Comparison of ENCODE assay signal across 9 cellular contexts in genomic region chr10:93072713-93073538, GRCh38. TPM values are rescaled to one million over a fixed set of nuclear protein-coding genes. Genes with fewer than 3 reads are reported as not detected.
A peak's percentile ranks its signal among the peaks of the same experiment; 100 is the strongest.
DNase-seq lines count a peak whose midpoint lies in the region; ATAC-seq and TF ChIP-seq lines count a peak whose summit lies in the region.
"Had no signal": no experiment of that assay in that cellular context is flagged by ENCODE, and none has a peak within 500 bp of the region (broad histone marks: within the 10 kb centered on the region; RNA-seq: fewer than 3 reads in every experiment).

No MANE protein-coding gene starts in this region.

- no peak overlapping the region for H3K27ac ChIP-seq in substantia nigra (ENCODE audit: low read depth, low read length, poor library complexity, severe bottlenecking)

- intact Hi-C loops in activated naive CD4-positive, alpha-beta T cell treated with anti-CD3 and anti-CD28 coated beads for 36 hours (cut with micrococcal nuclease) = no loop called here

- no peak overlapping the region for H3K27ac Mint-ChIP-seq in activated naive CD4-positive, alpha-beta T cell treated with anti-CD3 and anti-CD28 coated beads, Interleukin-2, amount 50 U/mL, for 24 hours
- H3K27ac Mint-ChIP-seq in activated naive CD4-positive, alpha-beta T cell treated with anti-CD3 and anti-CD28 coated beads for 36 hours = no peak overlapping the region
- no peak overlapping the region for H3K27ac Mint-ChIP-seq in activated naive CD8-positive, alpha-beta T cell treated with anti-CD3 and anti-CD28 coated beads, Interleukin-2, amount 50 U/mL, for 24 hours
- no peak overlapping the region for H3K27ac Mint-ChIP-seq in memory B cell
- no peak overlapping the region for H3K27ac Mint-ChIP-seq in type B pancreatic cell

- peak overlapping the region; percentile 36 for H3K4me3 Mint-ChIP-seq in activated naive CD4-positive, alpha-beta T cell treated with anti-CD3 and anti-CD28 coated beads, Interleukin-2, amount 50 U/mL, for 24 hours
- H3K4me3 Mint-ChIP-seq in activated naive CD4-positive, alpha-beta T cell treated with anti-CD3 and anti-CD28 coated beads for 36 hours = no peak overlapping the region
- peak overlapping the region; percentile 32 for H3K4me3 Mint-ChIP-seq in activated naive CD8-positive, alpha-beta T cell treated with anti-CD3 and anti-CD28 coated beads, Interleukin-2, amount 50 U/mL, for 24 hours
- H3K4me3 Mint-ChIP-seq in memory B cell (peak overlapping the region; percentile 81), type B pancreatic cell (peak overlapping the region; percentile 83)

- DNase-seq in activated naive CD4-positive, alpha-beta T cell treated with anti-CD3 and anti-CD28 coated beads for 36 hours = no peak
- DNase-seq in activated naive CD8-positive, alpha-beta T cell treated with anti-CD3 and anti-CD28 coated beads, Interleukin-2, amount 50 U/mL, for 24 hours = no peak
- DNase-seq in memory B cell (ENCODE audit: low spot score in 2 of 2) (no peak), type B pancreatic cell (ENCODE audit: extremely low spot score, unreplicated experiment) (no peak), activated gamma-delta T cell (lab: John Stamatoyannopoulos, UW) (no peak), substantia nigra (lab: John Stamatoyannopoulos, UW) (no peak)
- DNase-seq: KG1 had no signal

- no peaks in the 10 kb centered on the region for H3K36me3 Mint-ChIP-seq in activated naive CD4-positive, alpha-beta T cell treated with anti-CD3 and anti-CD28 coated beads, Interleukin-2, amount 50 U/mL, for 24 hours
- H3K36me3 Mint-ChIP-seq in activated naive CD4-positive, alpha-beta T cell treated with anti-CD3 and anti-CD28 coated beads for 36 hours (ENCODE audit: low read depth) = no peaks in the 10 kb centered on the region
- H3K36me3 Mint-ChIP-seq in activated naive CD8-positive, alpha-beta T cell treated with anti-CD3 and anti-CD28 coated beads, Interleukin-2, amount 50 U/mL, for 24 hours (ENCODE audit: low read depth) = no peaks in the 10 kb centered on the region
- H3K36me3 Mint-ChIP-seq in memory B cell (no peaks in the 10 kb centered on the region), type B pancreatic cell (no peaks in the 10 kb centered on the region)

- no peaks in the 10 kb centered on the region for H3K9me3 Mint-ChIP-seq in activated naive CD4-positive, alpha-beta T cell treated with anti-CD3 and anti-CD28 coated beads, Interleukin-2, amount 50 U/mL, for 24 hours
- H3K9me3 Mint-ChIP-seq in activated naive CD4-positive, alpha-beta T cell treated with anti-CD3 and anti-CD28 coated beads for 36 hours = no peaks in the 10 kb centered on the region
- no peaks in the 10 kb centered on the region for H3K9me3 Mint-ChIP-seq in activated naive CD8-positive, alpha-beta T cell treated with anti-CD3 and anti-CD28 coated beads, Interleukin-2, amount 50 U/mL, for 24 hours
- no peaks in the 10 kb centered on the region for H3K9me3 Mint-ChIP-seq in memory B cell
- H3K9me3 Mint-ChIP-seq in type B pancreatic cell = no peaks in the 10 kb centered on the region

- peaks cover 41% of the 10 kb centered on the region for H3K27me3 Mint-ChIP-seq in activated naive CD4-positive, alpha-beta T cell treated with anti-CD3 and anti-CD28 coated beads, Interleukin-2, amount 50 U/mL, for 24 hours
- peaks cover 75% of the 10 kb centered on the region for H3K27me3 Mint-ChIP-seq in activated naive CD4-positive, alpha-beta T cell treated with anti-CD3 and anti-CD28 coated beads for 36 hours (ENCODE audit: low read depth)
- H3K27me3 Mint-ChIP-seq in activated naive CD8-positive, alpha-beta T cell treated with anti-CD3 and anti-CD28 coated beads, Interleukin-2, amount 50 U/mL, for 24 hours = peaks cover 85% of the 10 kb centered on the region
- H3K27me3 Mint-ChIP-seq in memory B cell (peaks cover 34% of the 10 kb centered on the region), type B pancreatic cell (peaks cover 96% of the 10 kb centered on the region)

- TF ChIP-seq CTCF in type B pancreatic cell (conservative IDR thresholded peaks at IDR 0.05) = no peak

- CTCF ChIA-PET in activated naive CD4-positive, alpha-beta T cell treated with anti-CD3 and anti-CD28 coated beads for 36 hours (lab: Charles Lee) = interaction anchor here (0.6 to 1.1 kb wide), 2 partner anchors 8 to 631 kb away, joined by 3 read pairs; no protein-coding TSS in a partner anchor

- ATAC-seq in activated naive CD8-positive, alpha-beta T cell treated with anti-CD3 and anti-CD28 coated beads, Interleukin-2, amount 50 U/mL, for 24 hours = no peak
- ATAC-seq in memory B cell (ENCODE audit: low read depth) (no peak), HG03159 (IDR thresholded peaks at IDR 0.05; ENCODE audit: unreplicated experiment) (no peak)

- peaks cover 33% of the 10 kb centered on the region for H3K4me1 Mint-ChIP-seq in activated naive CD4-positive, alpha-beta T cell treated with anti-CD3 and anti-CD28 coated beads, Interleukin-2, amount 50 U/mL, for 24 hours
- H3K4me1 Mint-ChIP-seq in activated naive CD4-positive, alpha-beta T cell treated with anti-CD3 and anti-CD28 coated beads for 36 hours (ENCODE audit: low read depth) = peaks cover 36% of the 10 kb centered on the region
- peaks cover 34% of the 10 kb centered on the region for H3K4me1 Mint-ChIP-seq in activated naive CD8-positive, alpha-beta T cell treated with anti-CD3 and anti-CD28 coated beads, Interleukin-2, amount 50 U/mL, for 24 hours
- H3K4me1 Mint-ChIP-seq in memory B cell = peaks cover 16% of the 10 kb centered on the region
- H3K4me1 Mint-ChIP-seq in type B pancreatic cell (ENCODE audit: unreplicated experiment) = peaks cover 34% of the 10 kb centered on the region

RNA-seq across cellular contexts. Expression of gene CYP26A1, which starts 0.8 kb away (rescaled TPM):
- total RNA-seq in activated naive CD4-positive, alpha-beta T cell treated with anti-CD3 and anti-CD28 coated beads for 36 hours = not detected
- 1.1 and 4.2 TPM in 2 replicates for total RNA-seq in type B pancreatic cell (ENCODE audit: low replicate concordance)

RNA-seq across cellular contexts. Expression of gene CYP26C1, which starts 12.3 kb away (rescaled TPM):
- not detected for total RNA-seq in activated naive CD4-positive, alpha-beta T cell treated with anti-CD3 and anti-CD28 coated beads for 36 hours
- total RNA-seq in type B pancreatic cell (ENCODE audit: low replicate concordance) = not detected in 2 replicates
